21 cellular contexts compared by ENCODE assay signal in genomic region chr5:54988817-54989216, GRCh38. TPM values are rescaled to one million over a fixed set of nuclear protein-coding genes. Genes with fewer than 3 reads are reported as not detected.
"Had no signal": no experiment of that assay in that cellular context is flagged by ENCODE, and none has a peak within 500 bp of the region (broad histone marks: within the 10 kb centered on the region; RNA-seq: fewer than 3 reads in every experiment).

No MANE protein-coding gene starts in this region.

- H3K4me1 ChIP-seq: ascending aorta, breast epithelium, right lobe of liver had no signal

- H3K36me3 ChIP-seq: ascending aorta, breast epithelium, right lobe of liver, suprapubic skin had no signal

- DNase-seq: activated CD4-positive, alpha-beta T cell treated with anti-CD3 and anti-CD28 coated beads, Interleukin-2, amount 50 U/mL, for 1 hour; activated CD4-positive, CD25-positive, alpha-beta regulatory T cell; activated CD8-positive, alpha-beta memory T cell treated with anti-CD3 and anti-CD28 coated beads, Interleukin-2, amount 50 U/mL, for 48 hours; activated gamma-delta T cell; activated T-cell treated with anti-CD3 and anti-CD28 coated beads, Interleukin-2, amount 50 U/mL, for 72 hours; endodermal cell; head of caudate nucleus; mesenchymal stem cell; right lobe of liver; trophoblast cell had no signal

- H3K9me3 ChIP-seq: ascending aorta, breast epithelium, right lobe of liver, suprapubic skin had no signal

- H3K27ac ChIP-seq: ascending aorta, breast epithelium, right lobe of liver, suprapubic skin had no signal

- H3K9me3 Mint-ChIP-seq: activated T-cell treated with anti-CD3 and anti-CD28 coated beads, Interleukin-2, amount 50 U/mL, for 72 hours; endodermal cell; stimulated activated naive CD8-positive, alpha-beta T cell treated with anti-CD3 and anti-CD28 coated beads, Interleukin-15, Interleukin-2, amounts not matched to agents 100 ng/mL and 50 ng/mL, for 24 hours had no signal

- ATAC-seq: activated T-cell treated with anti-CD3 and anti-CD28 coated beads, Interleukin-2, amount 50 U/mL, for 72 hours; right lobe of liver had no signal

- H3K4me3 Mint-ChIP-seq: activated T-cell treated with anti-CD3 and anti-CD28 coated beads, Interleukin-2, amount 50 U/mL, for 72 hours; endodermal cell; stimulated activated naive CD8-positive, alpha-beta T cell treated with anti-CD3 and anti-CD28 coated beads, Interleukin-15, Interleukin-2, amounts not matched to agents 100 ng/mL and 50 ng/mL, for 24 hours had no signal

- H3K27ac Mint-ChIP-seq: activated T-cell treated with anti-CD3 and anti-CD28 coated beads, Interleukin-2, amount 50 U/mL, for 72 hours; endodermal cell; stimulated activated naive CD8-positive, alpha-beta T cell treated with anti-CD3 and anti-CD28 coated beads, Interleukin-15, Interleukin-2, amounts not matched to agents 100 ng/mL and 50 ng/mL, for 24 hours had no signal

- H3K4me3 ChIP-seq: ascending aorta, breast epithelium, right lobe of liver, smooth muscle cell, suprapubic skin had no signal

- H3K27me3 ChIP-seq: ascending aorta had no signal

RNA-seq across cellular contexts. Expression of gene ESM1, which starts 3.4 kb away (rescaled TPM):
- total RNA-seq: ascending aorta, endodermal cell, frontal cortex, smooth muscle cell had no signal
- polyA plus RNA-seq: neural cell, smooth muscle cell had no signal

RNA-seq across cellular contexts. Expression of gene GZMK, which starts 35.2 kb away (rescaled TPM):
- total RNA-seq: ascending aorta, dermis microvascular lymphatic vessel endothelial cell, epithelial cell of proximal tubule, frontal cortex, osteoblast, pulmonary artery endothelial cell, smooth muscle cell had no signal
- polyA plus RNA-seq: neural cell, smooth muscle cell had no signal
